ENCODE assay signal across 8 cellular contexts in the genomic region with DNA sequence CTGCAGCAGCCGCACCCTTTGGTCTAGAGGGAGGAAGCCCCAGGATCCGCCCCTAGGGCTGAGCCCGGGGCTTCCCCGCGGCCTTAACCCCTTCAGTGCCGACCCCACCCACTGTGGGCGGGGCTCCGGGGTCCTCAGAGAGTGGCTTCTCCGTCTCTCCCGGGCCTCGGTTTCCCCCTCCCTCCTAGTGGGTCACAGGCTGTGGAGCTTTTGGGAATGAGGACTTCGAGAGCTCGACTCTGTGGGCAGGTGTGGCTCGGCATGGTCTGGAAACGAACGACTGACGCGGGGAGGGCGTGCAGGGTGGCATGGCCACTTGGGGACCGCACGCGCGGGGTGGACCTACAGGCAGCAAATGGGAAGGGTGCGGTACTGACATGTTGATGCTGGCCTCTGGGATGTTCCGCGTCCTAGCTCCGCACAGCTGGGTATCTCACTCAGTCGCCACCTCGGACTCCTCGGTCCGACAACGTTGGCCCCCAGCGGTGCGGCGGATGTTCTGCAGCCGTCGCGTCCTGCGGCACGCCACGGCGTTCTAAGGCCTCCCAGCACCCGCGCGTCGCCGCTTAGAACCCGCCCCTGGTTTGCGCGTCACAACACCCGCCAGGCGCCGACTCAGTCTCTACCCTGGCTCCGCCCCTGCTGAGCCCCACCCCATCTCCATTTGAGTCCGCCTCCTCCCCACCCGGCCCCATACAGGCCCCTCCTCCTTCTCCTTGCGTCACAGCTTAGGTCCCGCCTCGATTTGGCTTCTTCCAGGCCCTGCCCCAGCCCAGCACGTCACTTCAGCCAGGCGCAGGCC. TPM values are rescaled to one million over a fixed set of nuclear protein-coding genes. Genes with fewer than 3 reads are reported as not detected.
A peak's percentile ranks its signal among the peaks of the same experiment; 100 is the strongest.
DNase-seq lines count a peak whose midpoint lies in the region; ATAC-seq, FAIRE-seq and TF ChIP-seq lines count a peak whose summit lies in the region.

A gene with protein sequence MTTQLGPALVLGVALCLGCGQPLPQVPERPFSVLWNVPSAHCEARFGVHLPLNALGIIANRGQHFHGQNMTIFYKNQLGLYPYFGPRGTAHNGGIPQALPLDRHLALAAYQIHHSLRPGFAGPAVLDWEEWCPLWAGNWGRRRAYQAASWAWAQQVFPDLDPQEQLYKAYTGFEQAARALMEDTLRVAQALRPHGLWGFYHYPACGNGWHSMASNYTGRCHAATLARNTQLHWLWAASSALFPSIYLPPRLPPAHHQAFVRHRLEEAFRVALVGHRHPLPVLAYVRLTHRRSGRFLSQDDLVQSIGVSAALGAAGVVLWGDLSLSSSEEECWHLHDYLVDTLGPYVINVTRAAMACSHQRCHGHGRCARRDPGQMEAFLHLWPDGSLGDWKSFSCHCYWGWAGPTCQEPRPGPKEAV (minus strand): TSS at position 570 of the 802 bp plus-strand sequence. CDS start 3,803 bp downstream, outside the sequence.
A gene with protein sequence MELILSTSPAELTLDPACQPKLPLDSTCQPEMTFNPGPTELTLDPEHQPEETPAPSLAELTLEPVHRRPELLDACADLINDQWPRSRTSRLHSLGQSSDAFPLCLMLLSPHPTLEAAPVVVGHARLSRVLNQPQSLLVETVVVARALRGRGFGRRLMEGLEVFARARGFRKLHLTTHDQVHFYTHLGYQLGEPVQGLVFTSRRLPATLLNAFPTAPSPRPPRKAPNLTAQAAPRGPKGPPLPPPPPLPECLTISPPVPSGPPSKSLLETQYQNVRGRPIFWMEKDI (minus strand): TSS at position 570 of the 802 bp plus-strand sequence. CDS start 1,942 bp downstream, outside the sequence.

- H3K4me3 ChIP-seq in prostate gland, result peak within 1 kb of the TSS; percentile 54 to 56

- H3K9me3 ChIP-seq in prostate gland, result no peaks in the 10 kb centered on the region

- DNase-seq in GM12891 (ENCODE audit: insufficient read length, low spot score), result peak; percentile 95
- DNase-seq in NCI-H1436 (lab: John Stamatoyannopoulos, UW), result peak; percentile 93
- peak; percentile 98 to 99 (median 99) for DNase-seq in T-helper 1 cell
- peak; percentile 99 for DNase-seq in amniotic epithelial cell (ENCODE audit: low read depth)
- peak; percentile 99 for DNase-seq in left cardiac atrium
- peak; percentile 100 for DNase-seq in prostate gland (ENCODE audit: low spot score)
- peak; percentile 99 for DNase-seq in urothelium cell line (ENCODE audit: low spot score)

- ATAC-seq in HG02840 (IDR thresholded peaks at IDR 0.05; ENCODE audit: low FRiP score, unreplicated experiment), result peak; percentile 85
- peak; percentile 91 to 94 for ATAC-seq in left cardiac atrium

- peak in 3 of 4 experiments; percentile 19 to 68 (median 61) for TF ChIP-seq CTCF in prostate gland (IDR thresholded peaks at IDR 0.05)

- no peaks in the 10 kb centered on the region for H3K36me3 ChIP-seq in prostate gland

- peak; percentile 88 for TF ChIP-seq POLR2A in GM12891 (IDR thresholded peaks at IDR 0.05; ENCODE audit: low read depth, low read length)
- peak; percentile 99 for TF ChIP-seq POLR2A in prostate gland (IDR thresholded peaks at IDR 0.05)

- H3K27ac ChIP-seq in prostate gland, result peak within 1 kb of the TSS; percentile 84 to 89

- H3K4me1 ChIP-seq in prostate gland (replicated peaks), result peaks cover 11% of the 10 kb centered on the region

- intact Hi-C loops in left cardiac atrium (cut with DNase I), result no loop called here
- intact Hi-C loops in prostate gland (cut with DNase I), result no loop called here

- H3K27me3 ChIP-seq in prostate gland (replicated peaks; ENCODE audit: insufficient read depth), result no peaks in the 10 kb centered on the region

- under 1% methylated on average over 53 of the region's 61 CpGs for WGBS in prostate gland

- peak; percentile 99 for FAIRE-seq in GM12891 (lab: Jason Lieb, UNC)
- peak; percentile 92 for FAIRE-seq in urothelium cell line (lab: Jason Lieb, UNC)

TF ChIP-seq in GM12891, 5 proteins besides CTCF, POLR2A, EP300 and RAD21:
- peak; percentile 86 for TF ChIP-seq POLR2AphosphoS5 (IDR thresholded peaks at IDR 0.05; ENCODE audit: low read depth, low read length)
- no peak for TF ChIP-seq PAX5 (IDR thresholded peaks at IDR 0.05; ENCODE audit: insufficient read depth, low read length, severe bottlenecking)
- peak; percentile 38; the same call in 1 of the 2 replicates for TF ChIP-seq SPI1 (IDR thresholded peaks at IDR 0.05; ENCODE audit: low read depth, low read length)
- no peak for TF ChIP-seq TAF1 (IDR thresholded peaks at IDR 0.05; ENCODE audit: low read depth, low read length)
- no peak for TF ChIP-seq POU2F2 (IDR thresholded peaks at IDR 0.05; ENCODE audit: low read depth, low read length)
TF ChIP-seq in GM12891: peak in this region for 2.

RNA-seq across cellular contexts. Expression of the first gene that starts in this region (rescaled TPM):
- polyA plus RNA-seq in GM12891 (2012; ENCODE audit: low read depth, missing spikeins), result 2.3 TPM
- total RNA-seq in left cardiac atrium, result 1 to 10 TPM; 1.7 to 1.8 TPM
- total RNA-seq in prostate gland, result 10 to 100 TPM in 1 of 2 donors, 1 to 10 TPM in 1; 4.1 to 10.7 TPM

RNA-seq across cellular contexts. Expression of the second gene that starts in this region (rescaled TPM):
- polyA plus RNA-seq in GM12891 (2012; ENCODE audit: low read depth, missing spikeins), result 9.3 TPM
- total RNA-seq in left cardiac atrium (1 to 10 TPM; 5.8 to 7.2 TPM), prostate gland (10 to 100 TPM; 15.8 to 28.0 TPM)

Comparison
In these comparisons a context has a peak if more than half of its experiments do, and no peak if none do; other contexts are left out.
1. Peak in every context shown above with its lines: DNase-seq, ATAC-seq, H3K4me3 ChIP-seq and H3K27ac ChIP-seq.